8 cellular contexts compared by ENCODE assay signal in genomic region chr1:67214420-67215174, GRCh38. TPM values are rescaled to one million over a fixed set of nuclear protein-coding genes. Genes with fewer than 3 reads are reported as not detected.
DNase-seq lines count a peak whose midpoint lies in the region; ATAC-seq, FAIRE-seq and TF ChIP-seq lines count a peak whose summit lies in the region.

No MANE protein-coding gene starts in this region.

- no peaks in the 10 kb centered on the region for H3K9me2 ChIP-seq in GM23248 (ENCODE audit: insufficient read depth)

- 68 to 69% methylated on average over 11 of the region's 11 CpGs for WGBS in GM23248 (ENCODE audit: low coverage in 1 of 2, low lambda C conversion rate in 2 of 2, missing lambda C conversion rate in 2 of 2), 2 experiments

- H3K27me3 ChIP-seq in GM23248 (replicated peaks; ENCODE audit: insufficient read depth) = 0 out of 2 replicates have a peak, but pooled peaks cover 4% of the 10 kb centered on the region
- no peaks in the 10 kb centered on the region for H3K27me3 ChIP-seq in keratinocyte (ENCODE audit: control insufficient read depth, extremely low read depth, insufficient read depth, low read length)

- no peaks in the 10 kb centered on the region for H3K36me3 ChIP-seq in GM23248 (ENCODE audit: low read depth)
- no peaks in the 10 kb centered on the region for H3K36me3 ChIP-seq in keratinocyte (ENCODE audit: control insufficient read depth in 2 of 2, extremely low read depth in 1 of 2, insufficient read depth in 2 of 2, low read length in 2 of 2)

- H4K20me1 ChIP-seq in GM23248 (ENCODE audit: insufficient read depth) (no peaks in the 10 kb centered on the region), keratinocyte (ENCODE audit: control insufficient read depth, extremely low read depth, insufficient read depth, low read length) (no peaks in the 10 kb centered on the region)

- dilution Hi-C loops in keratinocyte (cut with MboI; ENCODE audit: extremely low pct_ligation_motif_present, low sequenced_read_pairs) = no loop called here

- H3K27ac ChIP-seq in GM23248 (no peak overlapping the region), keratinocyte (ENCODE audit: control insufficient read depth, insufficient read depth, low read length) (no peak overlapping the region)

- no peaks in the 10 kb centered on the region for H3K27me3 Mint-ChIP-seq in stimulated activated naive CD8-positive, alpha-beta T cell treated with anti-CD3 and anti-CD28 coated beads, Interleukin-15, amount 100 ng/mL, for 72 hours

- H3K9me3 ChIP-seq in GM23248 (ENCODE audit: low read depth) (no peaks in the 10 kb centered on the region), keratinocyte (ENCODE audit: control insufficient read depth, low read depth, low read length) (no peaks in the 10 kb centered on the region)

- peak overlapping the region in 1 of 2 donors; percentile 33 for H3K27ac Mint-ChIP-seq in stimulated activated naive CD8-positive, alpha-beta T cell treated with anti-CD3 and anti-CD28 coated beads, Interleukin-15, amount 100 ng/mL, for 72 hours

- in situ Hi-C loops in GM23248 (cut with MboI) = no loop called here

- H3K9ac ChIP-seq in GM23248 = no peak overlapping the region
- H3K9ac ChIP-seq in keratinocyte (ENCODE audit: control insufficient read depth, extremely low read depth, insufficient read depth, low read length) = no peak overlapping the region

- no peaks in the 10 kb centered on the region for H3F3A ChIP-seq in GM23248 (ENCODE audit: insufficient read depth)

- peak; percentile 61 for TF ChIP-seq CTCF in LNCaP clone FGC (IDR thresholded peaks at IDR 0.05; ENCODE audit: control insufficient read depth, extremely low read depth, insufficient read depth)
- TF ChIP-seq CTCF in keratinocyte (optimal IDR thresholded peaks at IDR 0.05 in 1 of 3, IDR thresholded peaks at IDR 0.05 in 1 of 3, conservative IDR thresholded peaks at IDR 0.05 in 1 of 3; ENCODE audit: extremely low read depth in 1 of 3, insufficient read depth in 2 of 3, low read length in 3 of 3) = peak in 2 of 3 experiments; percentile 41 to 57

- peak; percentile 72 for DNase-seq in activated effector memory CD4-positive, alpha-beta T cell treated with anti-CD3 and anti-CD28 coated beads, Interleukin-2, amount 50 U/mL, for 16 hours
- DNase-seq in activated effector memory CD4-positive, alpha-beta T cell treated with Interleukin-2 at 50 U/mL for 16 hours = no peak
- DNase-seq in GM23248 = peak; percentile 56
- no peak for DNase-seq in LNCaP clone FGC (ENCODE audit: low read depth)
- DNase-seq in activated T-helper 9 cell treated with anti-CD3 and anti-CD28 coated beads, Interleukin-2, amount 50 U/mL, for 16 hours (ENCODE audit: low read depth) = peak; percentile 14
- DNase-seq in keratinocyte (ENCODE audit: low read depth, low spot score) = no peak
- DNase-seq in stimulated activated naive CD8-positive, alpha-beta T cell treated with anti-CD3 and anti-CD28 coated beads, Interleukin-15, amount 100 ng/mL, for 72 hours = peak; percentile 48 to 49
- no peak for DNase-seq in putamen (ENCODE audit: low spot score)

- H3K79me2 ChIP-seq in GM23248 (ENCODE audit: insufficient read depth) = no peaks in the 10 kb centered on the region
- no peaks in the 10 kb centered on the region for H3K79me2 ChIP-seq in keratinocyte (ENCODE audit: control insufficient read depth, insufficient read depth, low read length)

- H3K4me1 ChIP-seq in GM23248 (ENCODE audit: insufficient read depth) (no peaks in the 10 kb centered on the region), keratinocyte (ENCODE audit: control insufficient read depth, extremely low read depth, insufficient read depth, low read length) (no peaks in the 10 kb centered on the region)

- no peaks in the 10 kb centered on the region for H3K9me1 ChIP-seq in keratinocyte (ENCODE audit: control insufficient read depth, extremely low read depth, insufficient read depth, low read length)

- no peak overlapping the region for H3K4me2 ChIP-seq in GM23248 (ENCODE audit: unreplicated experiment)
- no peak overlapping the region for H3K4me2 ChIP-seq in keratinocyte (ENCODE audit: control insufficient read depth, extremely low read depth, insufficient read depth, low read depth, low read length)

- peaks cover 44% of the 10 kb centered on the region for H3K4me1 Mint-ChIP-seq in stimulated activated naive CD8-positive, alpha-beta T cell treated with anti-CD3 and anti-CD28 coated beads, Interleukin-15, amount 100 ng/mL, for 72 hours

- H3K4me3 ChIP-seq in GM23248 (no peak overlapping the region), LNCaP clone FGC (ENCODE audit: low read depth, low read length) (no peak overlapping the region), keratinocyte (ENCODE audit: control insufficient read depth in 2 of 3, extremely low read depth in 1 of 3, insufficient read depth in 2 of 3, low read depth in 1 of 3, low read length in 3 of 3) (no peak overlapping the region)

- no peak overlapping the region for H3K4me3 Mint-ChIP-seq in stimulated activated naive CD8-positive, alpha-beta T cell treated with anti-CD3 and anti-CD28 coated beads, Interleukin-15, amount 100 ng/mL, for 72 hours

- peaks cover 0 to 8% of the 10 kb centered on the region in 2 donors for H3K9me3 Mint-ChIP-seq in stimulated activated naive CD8-positive, alpha-beta T cell treated with anti-CD3 and anti-CD28 coated beads, Interleukin-15, amount 100 ng/mL, for 72 hours

- H2AFZ ChIP-seq in GM23248 = no peak overlapping the region; the same call in 1 of the 2 replicates
- H2AFZ ChIP-seq in keratinocyte (ENCODE audit: control insufficient read depth, low read length) = no peak overlapping the region

- ATAC-seq in stimulated activated naive CD8-positive, alpha-beta T cell treated with anti-CD3 and anti-CD28 coated beads, Interleukin-15, amount 100 ng/mL, for 72 hours = peak; percentile 56

- peak; percentile 71 for FAIRE-seq in keratinocyte (lab: Jason Lieb, UNC)

RNA-seq across cellular contexts. Expression of gene IL23R, which starts 48.3 kb away (rescaled TPM):
- total RNA-seq in GM23248 (2014; rRNA removed; shearing (Covaris generic)) = not detected in 2 replicates
- polyA plus RNA-seq in GM23248 (2016; fragmentation: Nextera tagmentation; extraction: Ambion mirVana) (not detected in 2 replicates), keratinocyte (0.03 TPM in 1 of 3 replicates, not detected in the others)
- polyA plus RNA-seq in keratinocyte (2011; ENCODE audit: low read depth) = not detected
- polyA plus RNA-seq in keratinocyte (2011; cell fraction: cytosol; rRNA removed) = 0.05 TPM in 1 of 2 replicates, not detected in the other
- 0.04 and 0.09 TPM in 2 replicates for polyA plus RNA-seq in keratinocyte (2011; cell fraction: nucleus; rRNA removed)
- polyA plus RNA-seq in keratinocyte (2012; ENCODE audit: low replicate concordance) = not detected in 2 replicates
- polyA minus RNA-seq in keratinocyte = 0.10 TPM in 1 of 3 replicates, not detected in the others
- polyA minus RNA-seq in keratinocyte (2011; cell fraction: cytosol; rRNA and poly(A)+ RNA removed) = not detected
- not detected in 2 replicates for polyA minus RNA-seq in keratinocyte (2011; cell fraction: nucleus; rRNA and poly(A)+ RNA removed)

Comparison
In these comparisons a context has a peak if more than half of its experiments do, and no peak if none do; other contexts are left out.
1. DNase-seq: peak in activated effector memory CD4-positive, alpha-beta T cell treated with anti-CD3 and anti-CD28 coated beads, Interleukin-2, amount 50 U/mL, for 16 hours (single experiment), GM23248 (single experiment), activated T-helper 9 cell treated with anti-CD3 and anti-CD28 coated beads, Interleukin-2, amount 50 U/mL, for 16 hours (single experiment) and stimulated activated naive CD8-positive, alpha-beta T cell treated with anti-CD3 and anti-CD28 coated beads, Interleukin-15, amount 100 ng/mL, for 72 hours (2 of 2); none in activated effector memory CD4-positive, alpha-beta T cell treated with Interleukin-2 at 50 U/mL for 16 hours (single experiment), LNCaP clone FGC (single experiment), keratinocyte (single experiment) and putamen (single experiment).